ENCODE assay signal across 17 cellular contexts in the genomic region with DNA sequence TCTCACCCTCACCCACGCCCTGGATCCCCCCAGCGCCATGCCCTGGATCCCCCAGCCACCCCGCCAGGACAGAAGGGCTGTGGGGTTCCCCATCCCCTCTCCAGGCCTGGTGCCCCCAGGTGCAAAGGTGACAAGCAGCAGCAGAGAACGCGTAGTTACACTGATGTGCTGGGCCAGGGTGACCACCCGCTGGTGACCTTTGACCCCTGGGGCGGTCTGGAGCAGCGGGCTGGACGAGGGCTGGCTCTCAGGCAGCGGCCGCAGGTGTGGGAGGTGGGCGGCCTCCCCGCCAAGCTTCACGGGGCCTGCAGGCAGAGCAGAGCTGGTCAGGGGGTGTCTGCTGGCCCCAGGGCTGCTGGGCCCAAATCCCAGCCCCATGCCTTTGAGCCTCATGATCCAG. TPM values are rescaled to one million over a fixed set of nuclear protein-coding genes. Genes with fewer than 3 reads are reported as not detected.
A peak's percentile ranks its signal among the peaks of the same experiment; 100 is the strongest.
DNase-seq lines count a peak whose midpoint lies in the region; ATAC-seq, FAIRE-seq and TF ChIP-seq lines count a peak whose summit lies in the region.
"Had no signal": no experiment of that assay in that cellular context is flagged by ENCODE, and none has a peak within 500 bp of the region (broad histone marks: within the 10 kb centered on the region; RNA-seq: fewer than 3 reads in every experiment).

No MANE protein-coding gene starts in this region.

- H3K9ac ChIP-seq in HepG2 (ENCODE audit: insufficient read depth, low read depth, low read length): no peak overlapping the region
- H3K9ac ChIP-seq in kidney (ENCODE audit: low read length in 2 of 2): no peak overlapping the region
- H3K9ac ChIP-seq in neuronal stem cell (ENCODE audit: low read depth, low read length, poor library complexity): no peak overlapping the region
- H3K9ac ChIP-seq: GM23248 had no signal

- no peak for TF ChIP-seq EP300 in HepG2 (IDR thresholded peaks at IDR 0.05; ENCODE audit: low read depth in 2 of 2, low read length in 2 of 2)
- TF ChIP-seq EP300 in HepG2 (CRISPR knock-in tag; IDR thresholded peaks at IDR 0.05; ENCODE audit: borderline replicate concordance): no peak

- H4K8ac ChIP-seq in neuronal stem cell (ENCODE audit: low read depth, low read length): no peak overlapping the region

- DNase-seq in HepG2 (ENCODE audit: low spot score): no peak
- DNase-seq in right lobe of liver: no peak
- peak; percentile 69 for DNase-seq in kidney
- peak; percentile 29 for DNase-seq in neuronal stem cell (ENCODE audit: low spot score)
- no peak for DNase-seq in substantia nigra (lab: John Stamatoyannopoulos, UW)
- DNase-seq: Caco-2; CD8-positive, alpha-beta memory T cell; DND-41; GDM1; GM23248; H7 had no signal

- H3K4me2 ChIP-seq in HepG2 (ENCODE audit: low read depth, low read length) (no peak overlapping the region), neuronal stem cell (ENCODE audit: insufficient read depth, low read length, poor library complexity, severe bottlenecking) (peak overlapping the region; percentile 11)

- H3K27me3 ChIP-seq in HepG2 (ENCODE audit: control insufficient read depth in 1 of 2, insufficient read depth in 2 of 2, low read length in 2 of 2) (no peaks in the 10 kb centered on the region), right lobe of liver (no peaks in the 10 kb centered on the region), neuronal stem cell (ENCODE audit: control insufficient read depth in 3 of 3, insufficient read depth in 3 of 3, low read depth in 1 of 3, low read length in 3 of 3) (no peaks in the 10 kb centered on the region)

- intact Hi-C loops in HepG2 (cut with micrococcal nuclease; ENCODE audit: unreplicated experiment): no loop called here
- intact Hi-C loops in right lobe of liver (cut with DNase I): no loop called here
- intact Hi-C loops in kidney (cut with DNase I): loop anchor here (10.0 kb wide), 1 partner anchor 440 kb away; no protein-coding TSS in a partner anchor

- FAIRE-seq in HepG2 (lab: Jason Lieb, UNC) (no peak), kidney (lab: Jason Lieb, UNC) (no peak)

- in situ Hi-C loops in HepG2 (cut with HindIII; ENCODE audit: extremely low pct_ligation_motif_present, low pct_unique_long_range_greater_than_20kb): no loop called here

- peak overlapping the region; percentile 76 for H3K18ac ChIP-seq in neuronal stem cell (ENCODE audit: low read length)

- 80% methylated on average over 2 of the region's 14 CpGs for whole genome bisulfite sequencing in HepG2 (ENCODE audit: low lambda C conversion rate)
- 20% methylated on average over 1 of the region's 14 CpGs for WGBS in right lobe of liver (ENCODE audit: insufficient coverage, low coverage, low lambda C conversion rate, missing lambda C conversion rate)
- no CpG with 5 or more reads among the region's 14 CpGs for WGBS in neuronal stem cell (ENCODE audit: extremely low coverage in 2 of 2, insufficient read length in 2 of 2, insufficient replicate concordance in 1 of 2), 2 donors

- H3K4me3 ChIP-seq in HepG2 (replicated peaks in 1 of 3; ENCODE audit: insufficient read depth in 1 of 3, low read depth in 2 of 3, low read length in 3 of 3) (no peak overlapping the region), right lobe of liver (no peak overlapping the region), kidney (ENCODE audit: low read length in 2 of 2) (no peak overlapping the region), neuronal stem cell (ENCODE audit: low read length in 2 of 2) (no peak overlapping the region)
- H3K4me3 ChIP-seq: GM23248 had no signal

- H2BK15ac ChIP-seq in neuronal stem cell (ENCODE audit: low read length): peak overlapping the region; percentile 21

- H3K27ac ChIP-seq in HepG2 (ENCODE audit: extremely low read length, insufficient read depth, low read length) (no peak overlapping the region), right lobe of liver (no peak overlapping the region), kidney (ENCODE audit: low read depth in 2 of 2, low read length in 2 of 2) (no peak overlapping the region), neuronal stem cell (replicated peaks; ENCODE audit: low read length) (peak overlapping the region; percentile 12), substantia nigra (ENCODE audit: low read depth, low read length, poor library complexity, severe bottlenecking) (no peak overlapping the region)
- H3K27ac ChIP-seq: 22Rv1, GM23248 had no signal

- H2AK5ac ChIP-seq in neuronal stem cell (ENCODE audit: low read depth, low read length): peak overlapping the region; percentile 37

- POLR2A ChIA-PET in HepG2 (lab: Yijun Ruan, JAX): no interaction called here

- no peaks in the 10 kb centered on the region for H3K79me2 ChIP-seq in HepG2 (ENCODE audit: insufficient read depth, low read length)

- ATAC-seq in HepG2: peak; percentile 18
- ATAC-seq in right lobe of liver: no peak
- no peak for ATAC-seq in GM19397 (IDR thresholded peaks at IDR 0.05; ENCODE audit: unreplicated experiment)
- ATAC-seq in GM18861 (IDR thresholded peaks at IDR 0.05; ENCODE audit: unreplicated experiment): no peak

- TF ChIP-seq CTCF in HepG2 (CRISPR knock-in tag; IDR thresholded peaks at IDR 0.05): no peak
- TF ChIP-seq CTCF in right lobe of liver (IDR thresholded peaks at IDR 0.05): no peak
- no peak for TF ChIP-seq CTCF in kidney (IDR thresholded peaks at IDR 0.05; ENCODE audit: borderline replicate concordance, extremely low read depth, insufficient read depth)

- H2BK12ac ChIP-seq in neuronal stem cell (ENCODE audit: low read length): no peak overlapping the region

- peaks cover 3% of the 10 kb centered on the region for H3K79me1 ChIP-seq in neuronal stem cell (ENCODE audit: low read depth, low read length)

- peak overlapping the region; percentile 60 for H2BK5ac ChIP-seq in neuronal stem cell (ENCODE audit: low read length)

- H3K4ac ChIP-seq in neuronal stem cell (ENCODE audit: low read length): no peak overlapping the region

- H3K4me1 ChIP-seq in HepG2 (ENCODE audit: insufficient read depth, low read length): no peaks in the 10 kb centered on the region
- no peaks in the 10 kb centered on the region for H3K4me1 ChIP-seq in right lobe of liver
- no peaks in the 10 kb centered on the region for H3K4me1 ChIP-seq in kidney (ENCODE audit: control insufficient read depth in 1 of 2, insufficient read depth in 1 of 2, low read depth in 1 of 2, low read length in 2 of 2)
- H3K4me1 ChIP-seq in neuronal stem cell (ENCODE audit: control insufficient read depth in 2 of 2, insufficient read depth in 1 of 2, low read depth in 1 of 2, low read length in 2 of 2): peaks cover 6 to 13% of the 10 kb centered on the region in 2 donors
- H3K4me1 ChIP-seq: Caco-2 had no signal

- H4K91ac ChIP-seq in neuronal stem cell (ENCODE audit: low read depth, low read length, poor library complexity): peak overlapping the region; percentile 43

- no peak overlapping the region for H2BK120ac ChIP-seq in neuronal stem cell (ENCODE audit: low read depth, low read length)

- H2AFZ ChIP-seq in HepG2 (ENCODE audit: low read length): no peak overlapping the region
- H2AFZ ChIP-seq in neuronal stem cell (ENCODE audit: low read length): no peak overlapping the region
- H2AFZ ChIP-seq: GM23248 had no signal

- peak overlapping the region; percentile 6 for H3K14ac ChIP-seq in neuronal stem cell (ENCODE audit: low read length)

- TF ChIP-seq POLR2A in HepG2 (IDR thresholded peaks at IDR 0.05; ENCODE audit: insufficient read depth in 1 of 2, low read depth in 2 of 2, low read length in 2 of 2) (no peak), right lobe of liver (IDR thresholded peaks at IDR 0.05) (no peak)

- no peak for TF ChIP-seq RAD21 in HepG2 (CRISPR knock-in tag; IDR thresholded peaks at IDR 0.05)

- H3K36me3 ChIP-seq in HepG2 (replicated peaks in 1 of 2; ENCODE audit: control insufficient read depth in 1 of 2, insufficient read depth in 2 of 2, low read length in 2 of 2) (peaks cover 15 to 45% of the 10 kb centered on the region in 2 experiments; a peak in 4 of 5 replicates), right lobe of liver (peaks cover 0 to 35% (median 10%) of the 10 kb centered on the region in 4 donors), kidney (ENCODE audit: control insufficient read depth in 1 of 2, insufficient read depth in 2 of 2, low read length in 2 of 2) (peaks cover 30 to 53% of the 10 kb centered on the region in 2 donors), neuronal stem cell (replicated peaks in 1 of 2; ENCODE audit: control insufficient read depth in 2 of 2, insufficient read depth in 2 of 2, low read length in 2 of 2) (peaks cover 29 to 67% of the 10 kb centered on the region in 2 donors)

- H4K20me1 ChIP-seq in HepG2 (ENCODE audit: insufficient read depth, low read length): 0 out of 2 replicates have a peak, but pooled peaks cover 2% of the 10 kb centered on the region

- CTCF ChIA-PET in HepG2 (lab: Yijun Ruan, JAX; ENCODE audit: low intra/inter-chr PET ratio, low total read pairs): no interaction called here

- no peak overlapping the region for H3K23ac ChIP-seq in neuronal stem cell (ENCODE audit: low read depth, low read length, poor library complexity)

- BruUV-seq in HepG2 (replicated peaks; lab: Mats Ljungman, UMichigan): no TSS peak

- H3K9me3 ChIP-seq in HepG2 (ENCODE audit: low read length): no peaks in the 10 kb centered on the region
- no peaks in the 10 kb centered on the region for H3K9me3 ChIP-seq in right lobe of liver
- H3K9me3 ChIP-seq in kidney (ENCODE audit: control insufficient read depth in 1 of 2, low read length in 2 of 2): no peaks in the 10 kb centered on the region
- H3K9me3 ChIP-seq in neuronal stem cell (replicated peaks in 1 of 2; ENCODE audit: control insufficient read depth in 2 of 2, insufficient read depth in 1 of 2, low read depth in 1 of 2, low read length in 2 of 2): peaks cover 0 to 2% of the 10 kb centered on the region in 2 donors
- H3K9me3 ChIP-seq: Caco-2 had no signal

RNA-seq across cellular contexts. Expression of gene RFLNA, which starts 40.1 kb away (rescaled TPM):
- not detected in 2 replicates for total RNA-seq in HepG2 (2016; rRNA removed; fragmentation: Illumina TruSeq; extraction: Trizol)
- total RNA-seq in HepG2 (2016; cell fraction: cytosol; rRNA removed; fragmentation: Illumina TruSeq; extraction: Trizol; ENCODE audit: low read depth): not detected in 2 replicates
- not detected in 2 replicates for total RNA-seq in HepG2 (2016; cell fraction: insoluble cytoplasmic fraction; rRNA removed; fragmentation: Illumina TruSeq; extraction: Trizol)
- total RNA-seq in HepG2 (2016; cell fraction: membrane; rRNA removed; fragmentation: Illumina TruSeq; extraction: Trizol): not detected in 2 replicates
- total RNA-seq in HepG2 (2016; cell fraction: nucleus; rRNA removed; fragmentation: Illumina TruSeq; extraction: Trizol): not detected in 2 replicates
- polyA plus RNA-seq in HepG2 (2011; rRNA removed): not detected in 2 replicates
- not detected in 2 replicates for polyA plus RNA-seq in HepG2 (2011; cell fraction: cytosol; rRNA removed)
- not detected in 2 replicates for polyA plus RNA-seq in HepG2 (2011; cell fraction: nucleus; rRNA removed)
- not detected in 2 replicates for polyA plus RNA-seq in HepG2 (2012)
- not detected in 2 replicates for polyA plus RNA-seq in HepG2 (2016; cell fraction: cytosol; fragmentation: Illumina TruSeq; extraction: Trizol; ENCODE audit: low read depth)
- polyA plus RNA-seq in HepG2 (2016; cell fraction: insoluble cytoplasmic fraction; fragmentation: Illumina TruSeq; extraction: Trizol; ENCODE audit: low read depth): not detected in 2 replicates
- polyA plus RNA-seq in HepG2 (2016; cell fraction: membrane; fragmentation: Illumina TruSeq; extraction: Trizol; ENCODE audit: low read depth): not detected in 2 replicates
- polyA plus RNA-seq in HepG2 (2016; cell fraction: nucleus; fragmentation: Illumina TruSeq; extraction: Trizol; ENCODE audit: insufficient read depth, low read depth): not detected in 2 replicates
- polyA minus RNA-seq in HepG2 (2011; rRNA and poly(A)+ RNA removed; ENCODE audit: low replicate concordance): not detected in 2 replicates
- polyA minus RNA-seq in HepG2 (2011; cell fraction: cytosol; rRNA and poly(A)+ RNA removed): not detected in 2 replicates
- polyA minus RNA-seq in HepG2 (2011; cell fraction: nucleus; rRNA and poly(A)+ RNA removed): not detected in 2 replicates
- under 1 TPM in 2 of 6 experiments, not detected in 4; 0.12 to 0.31 TPM for total RNA-seq in right lobe of liver
- total RNA-seq in kidney: 0.76 TPM
- polyA plus RNA-seq in kidney (ENCODE audit: insufficient read depth, low read depth, low replicate concordance): 0.82 TPM
- polyA plus RNA-seq in neuronal stem cell (2013, experiment 1 of 2): 1.5 TPM
- 2.0 TPM for polyA plus RNA-seq in neuronal stem cell (2013, experiment 2 of 2)
- total RNA-seq: CD8-positive, alpha-beta memory T cell; HT-29 had no signal
- polyA plus RNA-seq: BJ; CD14-positive monocyte; CD8-positive, alpha-beta memory T cell had no signal

Comparison
In these comparisons a context has a peak if more than half of its experiments do, and no peak if none do; other contexts are left out.
1. DNase-seq: peak in kidney (single experiment) and neuronal stem cell (single experiment); none in HepG2 (single experiment), right lobe of liver (0 of 3) and substantia nigra (0 of 49).